1 cellular context compared by ENCODE assay signal in genomic region chr7:66142334-66142733, GRCh38.
TF ChIP-seq lines count a peak whose summit lies in the region.

No MANE protein-coding gene starts in this region.

TF ChIP-seq in liver, 16 proteins besides CTCF, POLR2A, EP300 and RAD21 (continued from another document):
- TF ChIP-seq FOXA2 (IDR thresholded peaks at IDR 0.05), result peak; percentile 99
- TF ChIP-seq TAF1 (conservative IDR thresholded peaks at IDR 0.05), result peak; percentile 80
- peak; percentile 83 for TF ChIP-seq SP1 (IDR thresholded peaks at IDR 0.05)
- TF ChIP-seq ATF3 (IDR thresholded peaks at IDR 0.05), result no peak
